In the genomic region with DNA sequence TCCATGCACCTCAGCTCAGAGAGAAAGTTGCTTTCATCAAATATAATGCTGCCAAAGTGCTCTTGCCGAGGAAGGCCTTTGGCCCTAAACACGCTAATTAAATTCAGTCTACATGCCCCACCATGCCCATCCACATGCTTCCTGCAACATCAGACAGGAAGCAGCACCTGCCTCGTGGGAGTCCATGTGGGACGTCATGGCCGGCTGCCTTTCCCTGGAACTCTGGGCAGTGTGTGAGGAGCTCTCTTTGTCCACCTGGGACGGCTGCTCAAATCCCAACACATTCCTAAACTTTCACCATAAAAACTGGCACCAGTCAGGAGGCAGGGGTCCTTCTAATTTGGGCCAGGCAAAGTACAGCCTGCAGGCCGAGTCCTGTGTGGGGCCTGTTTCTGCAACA, we compare ENCODE assay signal across 10 cellular contexts. TPM values are rescaled to one million over a fixed set of nuclear protein-coding genes. Genes with fewer than 3 reads are reported as not detected.
A peak's percentile ranks its signal among the peaks of the same experiment; 100 is the strongest.
DNase-seq lines count a peak whose midpoint lies in the region; ATAC-seq and TF ChIP-seq lines count a peak whose summit lies in the region.
"Had no signal": no experiment of that assay in that cellular context is flagged by ENCODE, and none has a peak within 500 bp of the region (broad histone marks: within the 10 kb centered on the region; RNA-seq: fewer than 3 reads in every experiment).

No MANE protein-coding gene starts in this region.

- CTCF ChIA-PET in PC-9 (lab: Charles Lee) = no interaction called here

- no peaks in the 10 kb centered on the region for H3K36me3 Mint-ChIP-seq in natural killer cell treated with Interleukin-12 subunit alpha and Interleukin-12 subunit beta and Interleukin-15 and Interleukin-18, amount 100 ng/mL, for 72 hours
- no peaks in the 10 kb centered on the region for H3K36me3 Mint-ChIP-seq in natural killer cell
- H3K36me3 Mint-ChIP-seq in central memory CD8-positive, alpha-beta T cell (ENCODE audit: insufficient read depth) = peaks cover 5% of the 10 kb centered on the region
- H3K36me3 Mint-ChIP-seq in neural progenitor cell = no peaks in the 10 kb centered on the region

- peak overlapping the region; percentile 47 for H3K4me3 Mint-ChIP-seq in natural killer cell treated with Interleukin-12 subunit alpha and Interleukin-12 subunit beta and Interleukin-15 and Interleukin-18, amount 100 ng/mL, for 72 hours
- H3K4me3 Mint-ChIP-seq in natural killer cell = no peak overlapping the region
- peak overlapping the region; percentile 71 for H3K4me3 Mint-ChIP-seq in central memory CD8-positive, alpha-beta T cell
- H3K4me3 Mint-ChIP-seq in neural progenitor cell = no peak overlapping the region

- no TSS peak for BruUV-seq in PC-9 (replicated peaks; lab: Mats Ljungman, UMichigan)

- H3K27me3 Mint-ChIP-seq in natural killer cell treated with Interleukin-12 subunit alpha and Interleukin-12 subunit beta and Interleukin-15 and Interleukin-18, amount 100 ng/mL, for 72 hours = no peaks in the 10 kb centered on the region
- H3K27me3 Mint-ChIP-seq in natural killer cell (ENCODE audit: low read depth in 2 of 2) = peaks cover 0 to 6% of the 10 kb centered on the region in 2 donors
- H3K27me3 Mint-ChIP-seq in central memory CD8-positive, alpha-beta T cell = no peaks in the 10 kb centered on the region
- H3K27me3 Mint-ChIP-seq in neural progenitor cell (ENCODE audit: insufficient read depth, low read depth) = peaks cover 13% of the 10 kb centered on the region

- H3K9ac ChIP-seq in neural progenitor cell = no peak overlapping the region

- no peak for TF ChIP-seq POLR2A in transverse colon (IDR thresholded peaks at IDR 0.05)

- H3K79me2 ChIP-seq in PC-9 (ENCODE audit: low read depth) (no peaks in the 10 kb centered on the region), neural progenitor cell (ENCODE audit: low read depth) (no peaks in the 10 kb centered on the region)

- no peaks in the 10 kb centered on the region for H3K9me3 Mint-ChIP-seq in natural killer cell treated with Interleukin-12 subunit alpha and Interleukin-12 subunit beta and Interleukin-15 and Interleukin-18, amount 100 ng/mL, for 72 hours
- H3K9me3 Mint-ChIP-seq in natural killer cell = no peaks in the 10 kb centered on the region
- H3K9me3 Mint-ChIP-seq in central memory CD8-positive, alpha-beta T cell = no peaks in the 10 kb centered on the region
- H3K9me3 Mint-ChIP-seq in neural progenitor cell = no peaks in the 10 kb centered on the region

- H2AFZ ChIP-seq in PC-9 (no peak overlapping the region), neural progenitor cell (replicated peaks) (no peak overlapping the region)

- 72% methylated on average over 7 of the region's 7 CpGs; no CpG with 5 or more reads in 1 of the 2 donors for WGBS in transverse colon (ENCODE audit: low coverage in 1 of 2), 2 donors

- H3K36me3 ChIP-seq in transverse colon (no peaks in the 10 kb centered on the region), PC-9 (ENCODE audit: low read depth) (no peaks in the 10 kb centered on the region), neural progenitor cell (no peaks in the 10 kb centered on the region)

- H3K9me3 ChIP-seq in transverse colon (no peaks in the 10 kb centered on the region), PC-9 (ENCODE audit: insufficient read depth, low read depth) (no peaks in the 10 kb centered on the region), neural progenitor cell (ENCODE audit: low read depth) (no peaks in the 10 kb centered on the region)

- no peak for TF ChIP-seq EP300 in transverse colon (IDR thresholded peaks at IDR 0.05; ENCODE audit: low read depth)

- intact Hi-C loops in natural killer cell (cut with micrococcal nuclease) = loop anchor here (5.0 kb wide), 1 partner anchor 146 kb away; a partner anchor contains a TSS
- intact Hi-C loops in transverse colon (cut with DNase I; ENCODE audit: low total_unique reads) = loop anchor here (10.0 kb wide), 1 partner anchor 209 kb away; no protein-coding TSS in a partner anchor
- intact Hi-C loops in PC-9 (cut with micrococcal nuclease; ENCODE audit: unreplicated experiment) = no loop called here

- H4K20me1 ChIP-seq in PC-9 (ENCODE audit: insufficient read depth) (no peaks in the 10 kb centered on the region), neural progenitor cell (ENCODE audit: low read depth) (no peaks in the 10 kb centered on the region)

- H3F3A ChIP-seq in PC-9 (ENCODE audit: insufficient read depth, low read depth) (no peaks in the 10 kb centered on the region), neural progenitor cell (ENCODE audit: low read depth) (peaks cover 2% of the 10 kb centered on the region)

- H3K27me3 ChIP-seq in transverse colon (no peaks in the 10 kb centered on the region), PC-9 (ENCODE audit: insufficient read depth, low read depth) (no peaks in the 10 kb centered on the region), neural progenitor cell (no peaks in the 10 kb centered on the region)

- H3K4me2 ChIP-seq in PC-9 (no peak overlapping the region), neural progenitor cell (no peak overlapping the region)

- no peak for DNase-seq in natural killer cell treated with Interleukin-12 subunit alpha and Interleukin-12 subunit beta and Interleukin-15 and Interleukin-18, amount 100 ng/mL, for 72 hours (ENCODE audit: low spot score)
- DNase-seq in natural killer cell (no peak), NCI-H510A treated with DMSO at 0.1 percent for 48 hours (lab: John Stamatoyannopoulos, UW) (peak; percentile 10), transverse colon (no peak), PC-9 (no peak), neural progenitor cell (ENCODE audit: low spot score) (no peak)
- no peak for DNase-seq in central memory CD8-positive, alpha-beta T cell (ENCODE audit: low spot score in 2 of 2)
- DNase-seq: kidney, retina, substantia nigra had no signal

- POLR2A ChIA-PET in PC-9 (lab: Charles Lee; ENCODE audit: unreplicated experiment) = no interaction called here

- peaks cover 0 to 34% (median 19%) of the 10 kb centered on the region in 4 donors for H3K4me1 ChIP-seq in transverse colon
- H3K4me1 ChIP-seq in PC-9 (replicated peaks; ENCODE audit: insufficient read depth) = no peaks in the 10 kb centered on the region
- H3K4me1 ChIP-seq in neural progenitor cell = peaks cover 5% of the 10 kb centered on the region

- no peak for ATAC-seq in natural killer cell treated with Interleukin-12 subunit alpha and Interleukin-12 subunit beta and Interleukin-15 and Interleukin-18, amount 100 ng/mL, for 72 hours
- no peak for ATAC-seq in natural killer cell
- no peak for ATAC-seq in central memory CD8-positive, alpha-beta T cell (replicated peaks; ENCODE audit: extremely low read depth, poor library complexity, severe bottlenecking)

- peaks cover 14 to 25% of the 10 kb centered on the region in 2 donors for H3K4me1 Mint-ChIP-seq in natural killer cell treated with Interleukin-12 subunit alpha and Interleukin-12 subunit beta and Interleukin-15 and Interleukin-18, amount 100 ng/mL, for 72 hours (ENCODE audit: low read depth in 2 of 2)
- H3K4me1 Mint-ChIP-seq in natural killer cell (peaks cover 11 to 22% of the 10 kb centered on the region in 2 donors), neural progenitor cell (peaks cover 18% of the 10 kb centered on the region)
- H3K4me1 Mint-ChIP-seq in central memory CD8-positive, alpha-beta T cell = peaks cover 57% of the 10 kb centered on the region

- H3K27ac Mint-ChIP-seq in natural killer cell treated with Interleukin-12 subunit alpha and Interleukin-12 subunit beta and Interleukin-15 and Interleukin-18, amount 100 ng/mL, for 72 hours = peak overlapping the region in 1 of 2 donors; percentile 68
- H3K27ac Mint-ChIP-seq in natural killer cell = no peak overlapping the region
- H3K27ac Mint-ChIP-seq in central memory CD8-positive, alpha-beta T cell (ENCODE audit: low read depth) = peak overlapping the region; percentile 88
- no peak overlapping the region for H3K27ac Mint-ChIP-seq in neural progenitor cell

- TF ChIP-seq CTCF in natural killer cell (IDR thresholded peaks at IDR 0.05) = no peak
- no peak for TF ChIP-seq CTCF in transverse colon (IDR thresholded peaks at IDR 0.05)
- TF ChIP-seq CTCF in PC-9 (conservative IDR thresholded peaks at IDR 0.05) = no peak
- TF ChIP-seq CTCF in neural progenitor cell (IDR thresholded peaks at IDR 0.05) = no peak

- H3K27ac ChIP-seq in transverse colon = peak overlapping the region; percentile 9 to 55 (median 31)
- no peak overlapping the region for H3K27ac ChIP-seq in PC-9
- H3K27ac ChIP-seq in neural progenitor cell = no peak overlapping the region

- in situ Hi-C loops in transverse colon (cut with MboI; ENCODE audit: low pct_ligation_motif_present in 1 of 4, low pct_unique_long_range_greater_than_20kb in 1 of 4, low sequenced_read_pairs in 3 of 4) = loop anchor here in 2 of 4 donors (5.0 to 25.0 kb wide), 2 partner anchors 111 to 149 kb away; a partner anchor contains a TSS

- no peaks in the 10 kb centered on the region for H3K9me2 ChIP-seq in PC-9 (ENCODE audit: insufficient read depth)

- H3K4me3 ChIP-seq in transverse colon = no peak overlapping the region
- H3K4me3 ChIP-seq in PC-9 = no peak overlapping the region
- H3K4me3 ChIP-seq in neural progenitor cell = no peak overlapping the region

RNA-seq across cellular contexts. Expression of a gene that starts 23.1 kb away (rescaled TPM):
- not detected for total RNA-seq in natural killer cell treated with Interleukin-12 subunit alpha and Interleukin-12 subunit beta and Interleukin-15 and Interleukin-18, amount 100 ng/mL, for 72 hours
- total RNA-seq in natural killer cell (1 to 10 TPM; 1.1 to 2.3 (median 1.2) TPM), transverse colon (not detected), PC-9 (2021) (1.8 and 3.5 TPM in 2 replicates), neural progenitor cell (ENCODE audit: low replicate concordance) (not detected in 2 replicates)

Comparison
In these comparisons a context has a peak if more than half of its experiments do, and no peak if none do; other contexts are left out.
1. H3K4me3 Mint-ChIP-seq: peak in natural killer cell treated with Interleukin-12 subunit alpha and Interleukin-12 subunit beta and Interleukin-15 and Interleukin-18, amount 100 ng/mL, for 72 hours (single experiment) and central memory CD8-positive, alpha-beta T cell (single experiment); none in natural killer cell (single experiment) and neural progenitor cell (single experiment).
2. H3K27ac ChIP-seq: peak in transverse colon (4 of 4); none in PC-9 (single experiment) and neural progenitor cell (single experiment).